ENCODE assay signal across 1 cellular context in genomic region chr3:150740733-150741496, GRCh38.
TF ChIP-seq lines count a peak whose summit lies in the region.

No MANE protein-coding gene starts in this region.

TF ChIP-seq in HepG2, 621 proteins besides CTCF, POLR2A, EP300 and RAD21 (continued from another document and continues in another):
- TF ChIP-seq ZNF280B (CRISPR knock-in tag; IDR thresholded peaks at IDR 0.05; ENCODE audit: borderline replicate concordance) (no peak), ZNF160 (CRISPR knock-in tag; IDR thresholded peaks at IDR 0.05) (no peak), RFX3 (CRISPR knock-in tag; IDR thresholded peaks at IDR 0.05) (no peak), FLYWCH1 (CRISPR knock-in tag; IDR thresholded peaks at IDR 0.05) (no peak), JUND (CRISPR knock-in tag; IDR thresholded peaks at IDR 0.05) (no peak), PHB2 (IDR thresholded peaks at IDR 0.05; ENCODE audit: partially characterized antibody) (no peak), SIX4 (CRISPR knock-in tag; IDR thresholded peaks at IDR 0.05) (peak; percentile 77; the same call in 1 of the 2 replicates), FOSL1 (CRISPR knock-in tag; IDR thresholded peaks at IDR 0.05; ENCODE audit: borderline replicate concordance) (no peak), ZNF704 (CRISPR knock-in tag; IDR thresholded peaks at IDR 0.05; ENCODE audit: borderline replicate concordance) (no peak), CEBPG (CRISPR knock-in tag; IDR thresholded peaks at IDR 0.05) (peak; percentile 73), NKX3-1 (CRISPR knock-in tag; IDR thresholded peaks at IDR 0.05) (no peak), ZNF883 (CRISPR knock-in tag; IDR thresholded peaks at IDR 0.05; ENCODE audit: not compliant biosample characterization) (no peak), ZNF607 (CRISPR knock-in tag; IDR thresholded peaks at IDR 0.05; ENCODE audit: borderline replicate concordance) (peak; percentile 62; the same call in 1 of the 2 replicates), HNRNPUL1 (IDR thresholded peaks at IDR 0.05; ENCODE audit: low read depth, low read length) (no peak), CREB1 (IDR thresholded peaks at IDR 0.05) (peak; percentile 75), CREB1 (CRISPR knock-in tag; IDR thresholded peaks at IDR 0.05) (peak; percentile 69), ZNF749 (CRISPR knock-in tag; IDR thresholded peaks at IDR 0.05; ENCODE audit: borderline replicate concordance) (no peak), HIVEP1 (CRISPR knock-in tag; IDR thresholded peaks at IDR 0.05) (no peak), NONO (IDR thresholded peaks at IDR 0.05) (no peak), NONO (CRISPR knock-in tag; conservative IDR thresholded peaks at IDR 0.05) (no peak; the same call in 1 of the 2 replicates), MATR3 (CRISPR knock-in tag; IDR thresholded peaks at IDR 0.05) (no peak), ZFY (CRISPR knock-in tag; IDR thresholded peaks at IDR 0.05) (no peak), SNAPC2 (CRISPR knock-in tag; IDR thresholded peaks at IDR 0.05) (no peak), NR2F1 (CRISPR knock-in tag; IDR thresholded peaks at IDR 0.05) (peak; percentile 81 to 87; a peak in 3 of 4 replicates), ZNF558 (CRISPR knock-in tag; IDR thresholded peaks at IDR 0.05; ENCODE audit: borderline replicate concordance) (no peak; the same call in 1 of the 2 replicates), PBX2 (CRISPR knock-in tag; IDR thresholded peaks at IDR 0.05) (0 out of 2 replicates have a peak, but pooled peaks have one; percentile 36), PCBP1 (IDR thresholded peaks at IDR 0.05; ENCODE audit: borderline replicate concordance, low read depth, low read length) (no peak), ZNF33A (CRISPR knock-in tag; IDR thresholded peaks at IDR 0.05; ENCODE audit: borderline replicate concordance) (no peak), BATF2 (CRISPR knock-in tag; IDR thresholded peaks at IDR 0.05) (no peak), PAF1 (CRISPR knock-in tag; IDR thresholded peaks at IDR 0.05) (no peak; the same call in 1 of the 2 replicates), ZFP37 (CRISPR knock-in tag; IDR thresholded peaks at IDR 0.05; ENCODE audit: borderline replicate concordance) (no peak), ZNF225 (CRISPR knock-in tag; IDR thresholded peaks at IDR 0.05) (no peak), ZNF629 (CRISPR knock-in tag; conservative IDR thresholded peaks at IDR 0.05) (peak; percentile 61; the same call in 1 of the 2 replicates), ATRX (CRISPR knock-in tag; IDR thresholded peaks at IDR 0.05; ENCODE audit: borderline replicate concordance) (no peak), FOXC1 (CRISPR knock-in tag; IDR thresholded peaks at IDR 0.05; ENCODE audit: borderline replicate concordance) (no peak; the same call in 1 of the 2 replicates), ELF4 (CRISPR knock-in tag; IDR thresholded peaks at IDR 0.05; ENCODE audit: borderline replicate concordance) (no peak), ZNF317 (CRISPR knock-in tag; IDR thresholded peaks at IDR 0.05) (peak; percentile 42; the same call in 1 of the 2 replicates), ZNF337 (CRISPR knock-in tag; IDR thresholded peaks at IDR 0.05; ENCODE audit: borderline replicate concordance, low read depth) (no peak), ISX (CRISPR knock-in tag; conservative IDR thresholded peaks at IDR 0.05) (no peak), ZNF17 (CRISPR knock-in tag; IDR thresholded peaks at IDR 0.05) (no peak), RFX5 (IDR thresholded peaks at IDR 0.05; ENCODE audit: low read depth, low read length) (no peak), ZNF670 (CRISPR knock-in tag; IDR thresholded peaks at IDR 0.05; ENCODE audit: borderline replicate concordance) (no peak), ZNF83 (CRISPR knock-in tag; IDR thresholded peaks at IDR 0.05; ENCODE audit: borderline replicate concordance) (no peak), HNRNPL (IDR thresholded peaks at IDR 0.05; ENCODE audit: low read depth, low read length) (no peak), AKAP8 (CRISPR knock-in tag; IDR thresholded peaks at IDR 0.05) (no peak), THAP11 (CRISPR knock-in tag; IDR thresholded peaks at IDR 0.05) (peak; percentile 48; the same call in 1 of the 2 replicates), NFIB (CRISPR knock-in tag; IDR thresholded peaks at IDR 0.05; ENCODE audit: borderline replicate concordance) (no peak), CBX2 (IDR thresholded peaks at IDR 0.05; ENCODE audit: low read depth, low read length) (no peak), CBX2 (CRISPR knock-in tag; IDR thresholded peaks at IDR 0.05; ENCODE audit: low read depth) (no peak), RBM39 (IDR thresholded peaks at IDR 0.05; ENCODE audit: low read depth, low read length, poor library complexity, severe bottlenecking) (no peak), GTF2F1 (IDR thresholded peaks at IDR 0.05; ENCODE audit: low read length) (no peak), RBM22 (optimal IDR thresholded peaks at IDR 0.05; ENCODE audit: low read length) (peak; percentile 41), PAWR (CRISPR knock-in tag; IDR thresholded peaks at IDR 0.05; ENCODE audit: borderline replicate concordance) (no peak), ZNF136 (CRISPR knock-in tag; IDR thresholded peaks at IDR 0.05; ENCODE audit: low read depth) (no peak), ZNF232 (CRISPR knock-in tag; IDR thresholded peaks at IDR 0.05; ENCODE audit: borderline replicate concordance) (no peak; the same call in 1 of the 2 replicates), ZNF503 (CRISPR knock-in tag; IDR thresholded peaks at IDR 0.05) (0 out of 2 replicates have a peak, but pooled peaks have one; percentile 46), MTA3 (CRISPR knock-in tag; IDR thresholded peaks at IDR 0.05) (no peak), ZNF431 (CRISPR knock-in tag; IDR thresholded peaks at IDR 0.05; ENCODE audit: borderline replicate concordance, low read depth) (peak; percentile 62; the same call in 1 of the 2 replicates)
- TF ChIP-seq, protein P1, sequence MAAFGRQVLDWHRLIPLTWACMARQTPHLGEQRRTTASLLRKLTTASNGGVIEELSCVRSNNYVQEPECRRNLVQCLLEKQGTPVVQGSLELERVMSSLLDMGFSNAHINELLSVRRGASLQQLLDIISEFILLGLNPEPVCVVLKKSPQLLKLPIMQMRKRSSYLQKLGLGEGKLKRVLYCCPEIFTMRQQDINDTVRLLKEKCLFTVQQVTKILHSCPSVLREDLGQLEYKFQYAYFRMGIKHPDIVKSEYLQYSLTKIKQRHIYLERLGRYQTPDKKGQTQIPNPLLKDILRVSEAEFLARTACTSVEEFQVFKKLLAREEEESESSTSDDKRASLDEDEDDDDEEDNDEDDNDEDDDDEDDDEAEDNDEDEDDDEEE (CRISPR knock-in tag; IDR thresholded peaks at IDR 0.05): no peak
- TF ChIP-seq, protein P2, sequence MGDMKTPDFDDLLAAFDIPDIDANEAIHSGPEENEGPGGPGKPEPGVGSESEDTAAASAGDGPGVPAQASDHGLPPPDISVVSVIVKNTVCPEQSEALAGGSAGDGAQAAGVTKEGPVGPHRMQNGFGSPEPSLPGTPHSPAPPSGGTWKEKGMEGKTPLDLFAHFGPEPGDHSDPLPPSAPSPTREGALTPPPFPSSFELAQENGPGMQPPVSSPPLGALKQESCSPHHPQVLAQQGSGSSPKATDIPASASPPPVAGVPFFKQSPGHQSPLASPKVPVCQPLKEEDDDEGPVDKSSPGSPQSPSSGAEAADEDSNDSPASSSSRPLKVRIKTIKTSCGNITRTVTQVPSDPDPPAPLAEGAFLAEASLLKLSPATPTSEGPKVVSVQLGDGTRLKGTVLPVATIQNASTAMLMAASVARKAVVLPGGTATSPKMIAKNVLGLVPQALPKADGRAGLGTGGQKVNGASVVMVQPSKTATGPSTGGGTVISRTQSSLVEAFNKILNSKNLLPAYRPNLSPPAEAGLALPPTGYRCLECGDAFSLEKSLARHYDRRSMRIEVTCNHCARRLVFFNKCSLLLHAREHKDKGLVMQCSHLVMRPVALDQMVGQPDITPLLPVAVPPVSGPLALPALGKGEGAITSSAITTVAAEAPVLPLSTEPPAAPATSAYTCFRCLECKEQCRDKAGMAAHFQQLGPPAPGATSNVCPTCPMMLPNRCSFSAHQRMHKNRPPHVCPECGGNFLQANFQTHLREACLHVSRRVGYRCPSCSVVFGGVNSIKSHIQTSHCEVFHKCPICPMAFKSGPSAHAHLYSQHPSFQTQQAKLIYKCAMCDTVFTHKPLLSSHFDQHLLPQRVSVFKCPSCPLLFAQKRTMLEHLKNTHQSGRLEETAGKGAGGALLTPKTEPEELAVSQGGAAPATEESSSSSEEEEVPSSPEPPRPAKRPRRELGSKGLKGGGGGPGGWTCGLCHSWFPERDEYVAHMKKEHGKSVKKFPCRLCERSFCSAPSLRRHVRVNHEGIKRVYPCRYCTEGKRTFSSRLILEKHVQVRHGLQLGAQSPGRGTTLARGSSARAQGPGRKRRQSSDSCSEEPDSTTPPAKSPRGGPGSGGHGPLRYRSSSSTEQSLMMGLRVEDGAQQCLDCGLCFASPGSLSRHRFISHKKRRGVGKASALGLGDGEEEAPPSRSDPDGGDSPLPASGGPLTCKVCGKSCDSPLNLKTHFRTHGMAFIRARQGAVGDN (CRISPR knock-in tag; IDR thresholded peaks at IDR 0.05): peak; percentile 59
- TF ChIP-seq, protein P3, sequence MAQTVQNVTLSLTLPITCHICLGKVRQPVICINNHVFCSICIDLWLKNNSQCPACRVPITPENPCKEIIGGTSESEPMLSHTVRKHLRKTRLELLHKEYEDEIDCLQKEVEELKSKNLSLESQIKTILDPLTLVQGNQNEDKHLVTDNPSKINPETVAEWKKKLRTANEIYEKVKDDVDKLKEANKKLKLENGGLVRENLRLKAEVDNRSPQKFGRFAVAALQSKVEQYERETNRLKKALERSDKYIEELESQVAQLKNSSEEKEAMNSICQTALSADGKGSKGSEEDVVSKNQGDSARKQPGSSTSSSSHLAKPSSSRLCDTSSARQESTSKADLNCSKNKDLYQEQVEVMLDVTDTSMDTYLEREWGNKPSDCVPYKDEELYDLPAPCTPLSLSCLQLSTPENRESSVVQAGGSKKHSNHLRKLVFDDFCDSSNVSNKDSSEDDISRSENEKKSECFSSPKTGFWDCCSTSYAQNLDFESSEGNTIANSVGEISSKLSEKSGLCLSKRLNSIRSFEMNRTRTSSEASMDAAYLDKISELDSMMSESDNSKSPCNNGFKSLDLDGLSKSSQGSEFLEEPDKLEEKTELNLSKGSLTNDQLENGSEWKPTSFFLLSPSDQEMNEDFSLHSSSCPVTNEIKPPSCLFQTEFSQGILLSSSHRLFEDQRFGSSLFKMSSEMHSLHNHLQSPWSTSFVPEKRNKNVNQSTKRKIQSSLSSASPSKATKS (CRISPR knock-in tag; IDR thresholded peaks at IDR 0.05): no peak
- TF ChIP-seq, protein P4, sequence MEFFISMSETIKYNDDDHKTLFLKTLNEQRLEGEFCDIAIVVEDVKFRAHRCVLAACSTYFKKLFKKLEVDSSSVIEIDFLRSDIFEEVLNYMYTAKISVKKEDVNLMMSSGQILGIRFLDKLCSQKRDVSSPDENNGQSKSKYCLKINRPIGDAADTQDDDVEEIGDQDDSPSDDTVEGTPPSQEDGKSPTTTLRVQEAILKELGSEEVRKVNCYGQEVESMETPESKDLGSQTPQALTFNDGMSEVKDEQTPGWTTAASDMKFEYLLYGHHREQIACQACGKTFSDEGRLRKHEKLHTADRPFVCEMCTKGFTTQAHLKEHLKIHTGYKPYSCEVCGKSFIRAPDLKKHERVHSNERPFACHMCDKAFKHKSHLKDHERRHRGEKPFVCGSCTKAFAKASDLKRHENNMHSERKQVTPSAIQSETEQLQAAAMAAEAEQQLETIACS (CRISPR knock-in tag; IDR thresholded peaks at IDR 0.05): no peak
